In the genomic region with DNA sequence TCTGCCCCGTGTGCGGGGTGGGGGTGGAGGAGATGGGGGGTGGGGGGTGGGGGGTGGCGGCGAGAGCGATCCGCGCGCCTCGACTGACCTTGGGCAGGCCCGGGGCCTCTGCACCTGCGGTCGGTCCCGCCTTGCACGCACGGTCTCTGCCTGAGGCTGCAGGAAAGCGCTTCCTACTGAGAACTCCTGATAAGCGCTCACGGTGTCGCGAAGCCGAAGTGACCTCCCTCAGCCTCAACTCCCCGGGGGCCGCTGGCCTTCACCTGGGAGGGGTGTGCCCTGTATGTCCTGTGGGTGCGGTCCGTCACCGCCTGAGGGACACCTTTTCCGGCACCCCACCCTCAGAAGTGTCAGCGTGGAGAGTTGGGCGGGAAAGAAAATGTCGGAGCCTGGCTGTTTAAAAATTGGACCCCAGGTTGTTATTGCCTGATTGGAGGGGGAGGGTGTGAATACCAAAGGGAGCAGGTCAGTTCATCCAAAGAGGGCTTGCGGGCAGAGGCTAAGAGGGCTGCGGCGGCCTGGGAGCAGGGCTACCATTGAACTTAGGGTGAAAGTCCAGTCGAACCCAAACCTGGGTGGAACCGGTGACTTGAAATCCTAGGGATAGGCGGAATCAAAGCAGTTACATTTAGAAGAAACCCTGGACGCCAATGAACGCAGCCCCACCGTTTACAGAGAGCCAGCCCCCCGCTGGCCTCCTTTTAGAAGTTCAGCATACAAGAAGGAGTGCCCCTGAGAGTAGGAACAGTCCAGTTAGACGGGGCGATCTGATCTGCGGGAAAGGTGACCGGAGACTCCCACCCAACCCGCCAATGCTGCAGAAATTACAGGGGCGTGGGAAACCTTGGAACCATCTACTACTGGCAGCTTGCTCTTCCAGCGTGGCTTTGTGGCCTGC, we compare ENCODE assay signal across 8 cellular contexts.
DNase-seq lines count a peak whose midpoint lies in the region; ATAC-seq lines count a peak whose summit lies in the region.

No MANE protein-coding gene starts in this region.

- H3K27me3 ChIP-seq in iPS-20b (ENCODE audit: insufficient read depth, low read length), result peaks cover 99% of the 10 kb centered on the region

- DNase-seq in NCI-H1417 (lab: John Stamatoyannopoulos, UW), result peak; percentile 3 to 56 (median 19)
- no peak for DNase-seq in NCI-H1417 treated with DMSO at 0.1 percent for 48 hours (lab: John Stamatoyannopoulos, UW)
- DNase-seq in activated T-helper 9 cell treated with anti-CD3 and anti-CD28 coated beads, Interleukin-2, amount 50 U/mL, for 16 hours (ENCODE audit: low read depth), result peak; percentile 3
- DNase-seq in stimulated activated naive CD8-positive, alpha-beta T cell treated with anti-CD3 and anti-CD28 coated beads, Interleukin-15, Interleukin-2, amounts not matched to agents 100 U/mL and 50 U/mL, for 24 hours, result peak; percentile 36
- no peak for DNase-seq in EL
- DNase-seq in KBM-7, result no peak

- H3K4me3 ChIP-seq in iPS-20b (ENCODE audit: low read length), result peak overlapping the region; percentile 68; the same call in 1 of the 2 replicates

- H3K36me3 ChIP-seq in iPS-20b (ENCODE audit: insufficient read depth, low read depth, low read length), result no peaks in the 10 kb centered on the region

- H3K9ac ChIP-seq in iPS-20b (ENCODE audit: low read depth, low read length), result no peak overlapping the region

- peaks cover 4% of the 10 kb centered on the region for H3K4me1 ChIP-seq in iPS-20b (ENCODE audit: insufficient read depth, low read length)

- H3K27ac ChIP-seq in iPS-20b (ENCODE audit: low read length), result no peak overlapping the region

- in situ Hi-C loops in KBM-7 (cut with MboI; ENCODE audit: low pct_unique_long_range_greater_than_20kb, low sequenced_read_pairs), result no loop called here

- ATAC-seq in stimulated activated naive CD8-positive, alpha-beta T cell treated with anti-CD3 and anti-CD28 coated beads, Interleukin-15, Interleukin-2, amounts not matched to agents 100 U/mL and 50 U/mL, for 24 hours, result no peak
- no peak for ATAC-seq in HG03095 (IDR thresholded peaks at IDR 0.05; ENCODE audit: unreplicated experiment)

- no peaks in the 10 kb centered on the region for H3K9me3 ChIP-seq in iPS-20b (ENCODE audit: insufficient read depth, low read depth, low read length)

Comparison
In these comparisons a context has a peak if more than half of its experiments do, and no peak if none do; other contexts are left out.
1. DNase-seq: peak in NCI-H1417 (3 of 3), activated T-helper 9 cell treated with anti-CD3 and anti-CD28 coated beads, Interleukin-2, amount 50 U/mL, for 16 hours (single experiment) and stimulated activated naive CD8-positive, alpha-beta T cell treated with anti-CD3 and anti-CD28 coated beads, Interleukin-15, Interleukin-2, amounts not matched to agents 100 U/mL and 50 U/mL, for 24 hours (single experiment); none in NCI-H1417 treated with DMSO at 0.1 percent for 48 hours (single experiment), EL (single experiment) and KBM-7 (single experiment).